In genomic region chr7:37342665-37343471, GRCh38 we compare ENCODE assay signal across 8 cellular contexts.
A peak's percentile ranks its signal among the peaks of the same experiment; 100 is the strongest.
DNase-seq lines count a peak whose midpoint lies in the region; ATAC-seq, FAIRE-seq and TF ChIP-seq lines count a peak whose summit lies in the region.

No MANE protein-coding gene starts in this region.

- DNase-seq in GM18507 (ENCODE audit: extremely low spot score, insufficient read length, low read depth) (peak; percentile 28), OCI-M2 (lab: John Stamatoyannopoulos, UW; ENCODE audit: unreplicated experiment) (peak; percentile 4), mucosa of descending colon (peak in 2 of 3 donors; percentile 31 to 61), NCI-H1105 treated with DMSO at 0.1 percent for 48 hours (lab: John Stamatoyannopoulos, UW) (no peak), NCI-H82 (lab: John Stamatoyannopoulos, UW) (no peak)
- peak; percentile 60 for DNase-seq in activated T-helper 9 cell treated with anti-CD3 and anti-CD28 coated beads, Interleukin-2, amount 50 U/mL, for 16 hours (ENCODE audit: low read depth)

- H3K36me3 ChIP-seq in mucosa of descending colon (ENCODE audit: low read depth) = no peaks in the 10 kb centered on the region
- H3K36me3 ChIP-seq in thymus (ENCODE audit: control insufficient read depth, insufficient read depth) = no peaks in the 10 kb centered on the region

- WGBS in thymus = 4% methylated on average over 20 of the region's 20 CpGs

- FAIRE-seq in GM18507 (lab: Jason Lieb, UNC) = peak; percentile 97

- H3K4me1 ChIP-seq in mucosa of descending colon (ENCODE audit: low read depth) (no peaks in the 10 kb centered on the region), thymus (ENCODE audit: control insufficient read depth, insufficient read depth, low read length) (peaks cover 7% of the 10 kb centered on the region)

- H3K4me3 ChIP-seq in mucosa of descending colon (no peak overlapping the region), thymus (ENCODE audit: low read length) (peak overlapping the region; percentile 58)

- H3K27me3 ChIP-seq in thymus (ENCODE audit: control insufficient read depth, insufficient read depth) = no peaks in the 10 kb centered on the region

- ATAC-seq in HG02840 (IDR thresholded peaks at IDR 0.05; ENCODE audit: low FRiP score, unreplicated experiment) (peak; percentile 41), mucosa of descending colon (peak; percentile 87)

- H3K27ac ChIP-seq in thymus (ENCODE audit: low read depth) = peak overlapping the region; percentile 62

- no peaks in the 10 kb centered on the region for H3K9me3 ChIP-seq in mucosa of descending colon
- H3K9me3 ChIP-seq in thymus (ENCODE audit: control insufficient read depth) = no peaks in the 10 kb centered on the region

- no peak for TF ChIP-seq CTCF in mucosa of descending colon (IDR thresholded peaks at IDR 0.05)

- intact Hi-C loops in mucosa of descending colon (cut with DNase I, micrococcal nuclease) = no loop called here

Comparison
In these comparisons a context has a peak if more than half of its experiments do, and no peak if none do; other contexts are left out.
1. DNase-seq: peak in GM18507 (single experiment), OCI-M2 (single experiment), activated T-helper 9 cell treated with anti-CD3 and anti-CD28 coated beads, Interleukin-2, amount 50 U/mL, for 16 hours (single experiment) and mucosa of descending colon (2 of 3); none in NCI-H1105 treated with DMSO at 0.1 percent for 48 hours (single experiment) and NCI-H82 (single experiment).